1 cellular context compared by ENCODE assay signal in genomic region chr19:39540333-39540673, GRCh38.
TF ChIP-seq lines count a peak whose summit lies in the region.

No MANE protein-coding gene starts in this region.

TF ChIP-seq in HCT116, 20 proteins besides CTCF, POLR2A, EP300 and RAD21 (continued from another document):
- TF ChIP-seq REST (IDR thresholded peaks at IDR 0.05; ENCODE audit: low read depth) (no peak), EGR1 (IDR thresholded peaks at IDR 0.05; ENCODE audit: low read depth) (no peak; the same call in 1 of the 2 replicates)
